Comparison of ENCODE assay signal across 9 cellular contexts in genomic region chr11:30917859-30918478, GRCh38.
DNase-seq lines count a peak whose midpoint lies in the region; ATAC-seq and TF ChIP-seq lines count a peak whose summit lies in the region.
"Had no signal": no experiment of that assay in that cellular context is flagged by ENCODE, and none has a peak within 500 bp of the region (broad histone marks: within the 10 kb centered on the region; RNA-seq: fewer than 3 reads in every experiment).

No MANE protein-coding gene starts in this region.

- H4K20me1 ChIP-seq in Loucy (ENCODE audit: insufficient read depth, low read length, poor library complexity, severe bottlenecking) = no peaks in the 10 kb centered on the region

- H3K4me2 ChIP-seq in Loucy (ENCODE audit: low read depth, low read length, poor library complexity, severe bottlenecking) (no peak overlapping the region), parathyroid adenoma (ENCODE audit: low read length) (no peak overlapping the region)

- H3K27ac ChIP-seq in SJCRH30 = no peak overlapping the region
- no peak overlapping the region for H3K27ac ChIP-seq in parathyroid adenoma

- H3K36me3 ChIP-seq in Loucy (ENCODE audit: insufficient read depth, low read length) (no peaks in the 10 kb centered on the region), SJCRH30 (no peaks in the 10 kb centered on the region), parathyroid adenoma (ENCODE audit: control insufficient read depth, insufficient read depth, low read length) (no peaks in the 10 kb centered on the region)

- H3K9me3 ChIP-seq in Loucy (ENCODE audit: insufficient read depth, low read depth, low read length) (no peaks in the 10 kb centered on the region), SJCRH30 (replicated peaks) (no peaks in the 10 kb centered on the region), parathyroid adenoma (ENCODE audit: control insufficient read depth, low read length) (no peaks in the 10 kb centered on the region)

- H3K4me1 ChIP-seq in Loucy (ENCODE audit: insufficient read depth, low read length, poor library complexity, severe bottlenecking) = no peaks in the 10 kb centered on the region
- H3K4me1 ChIP-seq in SJCRH30 = no peaks in the 10 kb centered on the region
- H3K4me1 ChIP-seq in parathyroid adenoma = no peaks in the 10 kb centered on the region

- H3K9ac ChIP-seq in Loucy (ENCODE audit: low read depth, low read length, poor library complexity, severe bottlenecking) = no peak overlapping the region
- no peak overlapping the region for H3K9ac ChIP-seq in parathyroid adenoma

- H3K9me2 ChIP-seq in Loucy (replicated peaks; ENCODE audit: low read depth, low read length) = no peaks in the 10 kb centered on the region

- H3K27me3 ChIP-seq in Loucy (ENCODE audit: insufficient read depth, low read length, poor library complexity, severe bottlenecking) = no peaks in the 10 kb centered on the region
- H3K27me3 ChIP-seq in SJCRH30 = no peaks in the 10 kb centered on the region
- H3K27me3 ChIP-seq in parathyroid adenoma (ENCODE audit: control insufficient read depth, insufficient read depth, low read length) = no peaks in the 10 kb centered on the region

- H3K79me2 ChIP-seq in Loucy (ENCODE audit: insufficient read depth, low read length) (no peaks in the 10 kb centered on the region), parathyroid adenoma (no peaks in the 10 kb centered on the region)

- no peaks in the 10 kb centered on the region for H3F3A ChIP-seq in Loucy (ENCODE audit: low read depth)

- peak; percentile 27 for DNase-seq in DMS79 treated with DMSO at 0.1 percent for 48 hours (lab: John Stamatoyannopoulos, UW)
- no peak for DNase-seq in DMS79 (lab: John Stamatoyannopoulos, UW)
- peak; percentile 25 to 80 for DNase-seq in SJCRH30
- peak; percentile 64 for DNase-seq in fibroblast of the aortic adventitia (ENCODE audit: low read depth)
- DNase-seq: activated naive CD8-positive, alpha-beta T cell treated with anti-CD3 and anti-CD28 coated beads, Interleukin-2, amount 10 ng/mL, durations not matched to agents 7 days and 5 days had no signal

- H3K4me3 ChIP-seq in Loucy (ENCODE audit: low read length, poor library complexity, severe bottlenecking) (no peak overlapping the region), SJCRH30 (no peak overlapping the region), fibroblast of the aortic adventitia (ENCODE audit: low read depth, low read length) (no peak overlapping the region), parathyroid adenoma (ENCODE audit: low read depth, low read length) (no peak overlapping the region)

- H2AFZ ChIP-seq in Loucy (ENCODE audit: low read length) (no peak overlapping the region), parathyroid adenoma (no peak overlapping the region)

- TF ChIP-seq CTCF in Loucy (conservative IDR thresholded peaks at IDR 0.05; ENCODE audit: low read length) (peak; percentile 84), fibroblast of the aortic adventitia (IDR thresholded peaks at IDR 0.05; ENCODE audit: insufficient read depth, low read length) (peak; percentile 58), parathyroid adenoma (IDR thresholded peaks at IDR 0.05) (peak; percentile 55)

- ATAC-seq in GM21529 (IDR thresholded peaks at IDR 0.05; ENCODE audit: unreplicated experiment) (peak; percentile 70), HG03135 (IDR thresholded peaks at IDR 0.05; ENCODE audit: unreplicated experiment) (no peak)
